Comparison of ENCODE assay signal across 21 cellular contexts in the genomic region with DNA sequence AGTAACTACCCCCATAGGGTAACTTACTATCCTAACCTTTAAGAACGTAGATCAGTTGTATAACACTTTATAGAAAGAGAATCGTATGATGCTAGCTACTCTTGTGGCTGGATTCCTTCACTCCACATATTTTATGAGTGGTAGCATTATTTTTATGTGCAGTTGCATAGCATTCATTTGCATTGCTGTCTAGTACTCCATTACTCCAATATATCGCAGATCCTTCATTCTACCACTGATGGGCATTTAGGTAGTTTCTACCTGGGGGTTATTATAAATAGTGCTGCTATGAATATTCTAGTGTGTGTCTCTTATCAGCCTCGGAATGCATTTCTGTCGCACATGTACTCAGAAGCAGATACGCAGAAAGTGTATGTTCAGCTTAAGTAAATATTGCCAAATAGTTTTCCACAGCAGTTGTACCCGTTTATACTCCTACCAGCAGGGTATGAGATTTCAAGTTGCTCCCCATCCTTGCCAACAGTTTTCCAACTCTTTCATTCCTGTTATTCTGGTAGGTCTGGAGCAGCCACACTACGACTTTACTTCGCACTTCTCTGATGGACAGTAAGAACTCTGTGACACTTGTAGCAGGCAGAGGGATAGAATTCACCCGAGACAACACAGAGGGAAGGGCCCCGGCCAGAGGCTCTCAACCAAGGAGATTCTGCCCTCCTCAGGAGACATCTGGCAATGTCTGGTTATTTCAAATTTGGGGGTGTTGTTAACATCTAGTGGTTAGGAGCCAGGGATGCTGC. TPM values are rescaled to one million over a fixed set of nuclear protein-coding genes. Genes with fewer than 3 reads are reported as not detected.
DNase-seq lines count a peak whose midpoint lies in the region; ATAC-seq, FAIRE-seq and TF ChIP-seq lines count a peak whose summit lies in the region.
"Had no signal": no experiment of that assay in that cellular context is flagged by ENCODE, and none has a peak within 500 bp of the region (broad histone marks: within the 10 kb centered on the region; RNA-seq: fewer than 3 reads in every experiment).

No MANE protein-coding gene starts in this region.

- H2BK20ac ChIP-seq in H1 (ENCODE audit: low read length): no peak overlapping the region

- TF ChIP-seq CTCF in C4-2B (conservative IDR thresholded peaks at IDR 0.05) (peak; percentile 25), Loucy (conservative IDR thresholded peaks at IDR 0.05; ENCODE audit: low read length) (peak; percentile 22; the same call in 1 of the 2 replicates), H1 (IDR thresholded peaks at IDR 0.05; ENCODE audit: control extremely low read depth in 1 of 3, insufficient read depth in 1 of 3, low read depth in 1 of 3, low read length in 3 of 3) (peak; percentile 23 to 43 (median 39)), lower lobe of right lung (IDR thresholded peaks at IDR 0.05) (no peak), PC-9 (conservative IDR thresholded peaks at IDR 0.05) (no peak)

- H3K4me3 ChIP-seq in Loucy (ENCODE audit: low read length, poor library complexity, severe bottlenecking) (no peak overlapping the region), H1 (ENCODE audit: extremely low read depth in 1 of 4, insufficient read depth in 2 of 4, low read depth in 3 of 4, low read length in 4 of 4) (no peak overlapping the region), lower lobe of right lung (no peak overlapping the region), PC-9 (no peak overlapping the region)

- peak; percentile 54 to 61 for ATAC-seq in lower lobe of right lung
- ATAC-seq in activated T-cell treated with anti-CD3 and anti-CD28 coated beads, Interleukin-2, amount 50 U/mL, for 72 hours (replicated peaks in 1 of 2): no peak
- ATAC-seq: naive thymus-derived CD4-positive, alpha-beta T cell; SK-N-SH treated with all-trans-retinoic acid at 6 μM for 48 hours; stimulated activated naive B cell treated with anti-CD40 and anti-IgM and Interleukin-4, amounts not matched to agents 10 μg/mL and 1 μg/mL and 100 μg/mL, for 72 hours had no signal

- no peak for TF ChIP-seq EP300 in H1 (IDR thresholded peaks at IDR 0.05; ENCODE audit: borderline replicate concordance in 1 of 2, low read depth in 2 of 2, low read length in 2 of 2)

- H4K20me1 ChIP-seq in Loucy (ENCODE audit: insufficient read depth, low read length, poor library complexity, severe bottlenecking) (no peaks in the 10 kb centered on the region), H1 (replicated peaks in 1 of 2; ENCODE audit: control insufficient read depth in 1 of 2, insufficient read depth in 2 of 2, low read length in 2 of 2) (peaks cover 2 to 4% of the 10 kb centered on the region in 2 experiments), PC-9 (ENCODE audit: insufficient read depth) (peaks cover 42% of the 10 kb centered on the region)

- intact Hi-C loops in lower lobe of right lung (cut with DNase I): no loop called here
- intact Hi-C loops in PC-9 (cut with micrococcal nuclease; ENCODE audit: unreplicated experiment): loop anchor here (2.0 to 5.0 kb wide), 2 partner anchors 275 to 591 kb away; no protein-coding TSS in a partner anchor

- H3K9ac ChIP-seq in Loucy (ENCODE audit: low read depth, low read length, poor library complexity, severe bottlenecking): no peak overlapping the region
- no peak overlapping the region for H3K9ac ChIP-seq in H1 (replicated peaks in 1 of 4; ENCODE audit: extremely low read depth in 1 of 4, low read depth in 3 of 4, low read length in 3 of 4)

- FAIRE-seq in H1 (lab: Jason Lieb, UNC): peak; percentile 55
- FAIRE-seq in GM19239 (lab: Jason Lieb, UNC): no peak
- FAIRE-seq: colon, endometrium had no signal

- no peak overlapping the region for H3K14ac ChIP-seq in H1 (ENCODE audit: insufficient read length)

- no peak overlapping the region for H3K4me2 ChIP-seq in Loucy (ENCODE audit: low read depth, low read length, poor library complexity, severe bottlenecking)
- no peak overlapping the region for H3K4me2 ChIP-seq in H1 (ENCODE audit: insufficient read depth in 1 of 2, low read depth in 2 of 2, low read length in 2 of 2)
- no peak overlapping the region for H3K4me2 ChIP-seq in PC-9

- H4K8ac ChIP-seq in H1 (ENCODE audit: extremely low read depth, insufficient read depth, low read length): no peak overlapping the region

- DNase-seq in H1 (ENCODE audit: low read depth in 1 of 2, low spot score in 2 of 2): peak in 1 of 2 experiments; percentile 52
- no peak for DNase-seq in lower lobe of right lung
- no peak for DNase-seq in GM19239 (ENCODE audit: insufficient read length, low spot score)
- no peak for DNase-seq in activated CD4-positive, alpha-beta T cell treated with anti-CD3 and anti-CD28 coated beads, Interleukin-2, amount 50 U/mL, for 1 hour
- no peak for DNase-seq in activated T-cell treated with anti-CD3 and anti-CD28 coated beads, Interleukin-2, amount 50 U/mL, for 72 hours
- DNase-seq in PC-9: no peak
- DNase-seq: activated CD4-positive, alpha-beta T cell treated with anti-CD3 and anti-CD28 coated beads for 4 hours; activated CD8-positive, alpha-beta memory T cell treated with anti-CD3 and anti-CD28 coated beads, Interleukin-2, amount 50 U/mL, for 4 hours; aorta; CD4-positive, CD25-positive, alpha-beta regulatory T cell; DMS53; MM.1S; naive thymus-derived CD4-positive, alpha-beta T cell; NCI-H2107; stimulated activated naive B cell treated with anti-CD40 and anti-IgM and Interleukin-4, amounts not matched to agents 10 μg/mL and 1 μg/mL and 100 μg/mL, for 72 hours had no signal

- no peak overlapping the region for H3K27ac Mint-ChIP-seq in activated T-cell treated with anti-CD3 and anti-CD28 coated beads, Interleukin-2, amount 50 U/mL, for 72 hours
- H3K27ac Mint-ChIP-seq: naive thymus-derived CD4-positive, alpha-beta T cell; stimulated activated naive B cell treated with anti-CD40 and anti-IgM and Interleukin-4, amounts not matched to agents 10 μg/mL and 1 μg/mL and 100 μg/mL, for 72 hours; type B pancreatic cell had no signal

- H3K9me3 ChIP-seq in Loucy (ENCODE audit: insufficient read depth, low read depth, low read length) (no peaks in the 10 kb centered on the region), H1 (ENCODE audit: insufficient read depth in 2 of 2, low read depth in 1 of 2, low read length in 1 of 2) (no peaks in the 10 kb centered on the region), lower lobe of right lung (no peaks in the 10 kb centered on the region), PC-9 (ENCODE audit: insufficient read depth, low read depth) (no peaks in the 10 kb centered on the region)

- peaks cover 6% of the 10 kb centered on the region for H3K4me1 Mint-ChIP-seq in activated T-cell treated with anti-CD3 and anti-CD28 coated beads, Interleukin-2, amount 50 U/mL, for 72 hours (ENCODE audit: low read depth)

- 86% methylated on average over 11 of the region's 11 CpGs; no CpG with 5 or more reads in 1 of the 2 experiments for WGBS in H1 (ENCODE audit: extremely low coverage in 1 of 2, insufficient coverage in 1 of 2, insufficient read length in 1 of 2, insufficient replicate concordance in 2 of 2, low coverage in 1 of 2, low lambda C conversion rate in 2 of 2, missing lambda C conversion rate in 1 of 2), 2 experiments

- no peak overlapping the region for H2AK5ac ChIP-seq in H1 (ENCODE audit: low read depth, low read length)

- H2BK15ac ChIP-seq in H1 (ENCODE audit: low read length): no peak overlapping the region

- no peak for TF ChIP-seq POLR2A in H1 (IDR thresholded peaks at IDR 0.05; ENCODE audit: control extremely low read depth in 1 of 2, low read depth in 2 of 2, low read length in 2 of 2)

- peak overlapping the region; percentile 47; the same call in 1 of the 2 replicates for H3K27ac ChIP-seq in C4-2B
- H3K27ac ChIP-seq in H1 (ENCODE audit: low read depth, low read length): no peak overlapping the region
- no peak overlapping the region for H3K27ac ChIP-seq in lower lobe of right lung
- H3K27ac ChIP-seq in PC-9: no peak overlapping the region

- no peaks in the 10 kb centered on the region for H3K36me3 Mint-ChIP-seq in activated T-cell treated with anti-CD3 and anti-CD28 coated beads, Interleukin-2, amount 50 U/mL, for 72 hours (ENCODE audit: insufficient read depth in 2 of 2)
- H3K36me3 Mint-ChIP-seq: CD4-positive, CD25-positive, alpha-beta regulatory T cell; naive thymus-derived CD4-positive, alpha-beta T cell; stimulated activated naive B cell treated with anti-CD40 and anti-IgM and Interleukin-4, amounts not matched to agents 10 μg/mL and 1 μg/mL and 100 μg/mL, for 72 hours; type B pancreatic cell had no signal

- no peak overlapping the region for H2BK5ac ChIP-seq in H1 (ENCODE audit: low read depth, low read length)

- H2BK12ac ChIP-seq in H1 (ENCODE audit: low read depth, low read length): no peak overlapping the region

- H3K79me2 ChIP-seq in Loucy (ENCODE audit: insufficient read depth, low read length) (no peaks in the 10 kb centered on the region), H1 (ENCODE audit: control insufficient read depth in 1 of 2, insufficient read depth in 2 of 2, low read length in 2 of 2) (no peaks in the 10 kb centered on the region), PC-9 (ENCODE audit: low read depth) (peaks cover 48% of the 10 kb centered on the region; the same call in 1 of the 2 replicates)

- H3K79me1 ChIP-seq in H1 (ENCODE audit: low read depth, low read length): peaks cover 4% of the 10 kb centered on the region

- H2AFZ ChIP-seq in Loucy (ENCODE audit: low read length) (no peak overlapping the region), H1 (ENCODE audit: low read length) (no peak overlapping the region), PC-9 (no peak overlapping the region)

- no peaks in the 10 kb centered on the region for H3K27me3 Mint-ChIP-seq in activated T-cell treated with anti-CD3 and anti-CD28 coated beads, Interleukin-2, amount 50 U/mL, for 72 hours (ENCODE audit: low read depth)
- H3K27me3 Mint-ChIP-seq: type B pancreatic cell had no signal

- no peak overlapping the region for H3K23ac ChIP-seq in H1 (ENCODE audit: insufficient read length)

- H3K56ac ChIP-seq in H1 (replicated peaks; ENCODE audit: insufficient read length, low read depth, low read length): no peak overlapping the region

- H3K9me3 Mint-ChIP-seq in activated T-cell treated with anti-CD3 and anti-CD28 coated beads, Interleukin-2, amount 50 U/mL, for 72 hours: no peaks in the 10 kb centered on the region
- H3K9me3 Mint-ChIP-seq: CD4-positive, CD25-positive, alpha-beta regulatory T cell; stimulated activated naive B cell treated with anti-CD40 and anti-IgM and Interleukin-4, amounts not matched to agents 10 μg/mL and 1 μg/mL and 100 μg/mL, for 72 hours; type B pancreatic cell had no signal

- H3K23me2 ChIP-seq in H1 (ENCODE audit: low read depth, low read length): no peaks in the 10 kb centered on the region

- no peak overlapping the region for H3K4me3 Mint-ChIP-seq in activated T-cell treated with anti-CD3 and anti-CD28 coated beads, Interleukin-2, amount 50 U/mL, for 72 hours
- H3K4me3 Mint-ChIP-seq: CD4-positive, CD25-positive, alpha-beta regulatory T cell; naive thymus-derived CD4-positive, alpha-beta T cell; stimulated activated naive B cell treated with anti-CD40 and anti-IgM and Interleukin-4, amounts not matched to agents 10 μg/mL and 1 μg/mL and 100 μg/mL, for 72 hours; type B pancreatic cell had no signal

- POLR2A ChIA-PET in H1 (lab: Charles Lee; ENCODE audit: partially characterized antibody) (interaction anchor here (0.7 kb wide), 1 partner anchor 242 kb away, joined by 3 read pairs; no protein-coding TSS in a partner anchor), PC-9 (lab: Charles Lee; ENCODE audit: unreplicated experiment) (no interaction called here)

- no peak overlapping the region for H2BK120ac ChIP-seq in H1 (replicated peaks; ENCODE audit: low read depth, low read length)

- H3K36me3 ChIP-seq in Loucy (ENCODE audit: insufficient read depth, low read length) (no peaks in the 10 kb centered on the region), H1 (ENCODE audit: control insufficient read depth in 2 of 4, insufficient read depth in 4 of 4, low read length in 3 of 4) (no peaks in the 10 kb centered on the region), lower lobe of right lung (no peaks in the 10 kb centered on the region), PC-9 (ENCODE audit: low read depth) (no peaks in the 10 kb centered on the region)

- no peak overlapping the region for H4K5ac ChIP-seq in H1 (ENCODE audit: insufficient read length, low read depth, low read length)

- peak; percentile 59 to 69; a peak in 3 of 4 replicates for TF ChIP-seq RAD21 in H1 (IDR thresholded peaks at IDR 0.05 in 1 of 2, conservative IDR thresholded peaks at IDR 0.05 in 1 of 2; ENCODE audit: low read depth in 2 of 2, low read length in 2 of 2)

- H4K91ac ChIP-seq in H1 (replicated peaks; ENCODE audit: insufficient read length, low read length): no peak overlapping the region

- H3K9me2 ChIP-seq in Loucy (replicated peaks; ENCODE audit: low read depth, low read length): no peaks in the 10 kb centered on the region
- H3K9me2 ChIP-seq in PC-9 (ENCODE audit: insufficient read depth): no peaks in the 10 kb centered on the region

- H3K18ac ChIP-seq in H1 (ENCODE audit: extremely low read depth, low read length): no peak overlapping the region

- no peak overlapping the region for H3K4ac ChIP-seq in H1 (replicated peaks; ENCODE audit: insufficient read length, low read depth, low read length)

- no TSS peak for BruUV-seq in PC-9 (replicated peaks; lab: Mats Ljungman, UMichigan)

- CTCF ChIA-PET in H1 (lab: Charles Lee; ENCODE audit: partially characterized antibody): interaction anchor here (1.1 to 5.4 kb wide), 3 partner anchors 117 to 410 kb away, joined by 3 to 79 read pairs (median 5); no protein-coding TSS in a partner anchor
- CTCF ChIA-PET in PC-9 (lab: Charles Lee): no interaction called here

- H3F3A ChIP-seq in Loucy (ENCODE audit: low read depth): no peaks in the 10 kb centered on the region
- H3F3A ChIP-seq in PC-9 (ENCODE audit: insufficient read depth, low read depth): peaks cover 6% of the 10 kb centered on the region; the same call in 1 of the 2 replicates

- H3K4me1 ChIP-seq in Loucy (ENCODE audit: insufficient read depth, low read length, poor library complexity, severe bottlenecking): peaks cover 7% of the 10 kb centered on the region
- peaks cover 2 to 11% (median 5%) of the 10 kb centered on the region in 4 experiments; a peak in 4 of 7 replicates for H3K4me1 ChIP-seq in H1 (replicated peaks in 1 of 4; ENCODE audit: control insufficient read depth in 3 of 4, insufficient read depth in 4 of 4, low read length in 3 of 4)
- peaks cover 5% of the 10 kb centered on the region for H3K4me1 ChIP-seq in lower lobe of right lung
- H3K4me1 ChIP-seq in PC-9 (replicated peaks; ENCODE audit: insufficient read depth): no peaks in the 10 kb centered on the region

- H3K27me3 ChIP-seq in Loucy (ENCODE audit: insufficient read depth, low read length, poor library complexity, severe bottlenecking) (no peaks in the 10 kb centered on the region), H1 (replicated peaks in 1 of 4; ENCODE audit: control insufficient read depth in 3 of 4, extremely low read depth in 1 of 4, insufficient read depth in 3 of 4, low read length in 3 of 4) (no peaks in the 10 kb centered on the region), lower lobe of right lung (ENCODE audit: low read depth) (no peaks in the 10 kb centered on the region), PC-9 (ENCODE audit: insufficient read depth, low read depth) (no peaks in the 10 kb centered on the region)

RNA-seq across cellular contexts. Expression of a gene that starts 9.8 kb away (rescaled TPM):
- 41.9 and 45.1 TPM in 2 replicates for total RNA-seq in H1 (2021; fragmentation: NEBNext Ultra II Directional; extraction: Animal tissue kit (Norgen Biotek cat#: 25700))
- 50.0 and 61.4 TPM in 2 replicates for polyA plus RNA-seq in H1 (2011; rRNA removed)
- polyA plus RNA-seq in H1 (2011; cell fraction: cytosol; rRNA removed): 36.8 TPM
- 47.2 TPM for polyA plus RNA-seq in H1 (2011; cell fraction: nucleus; rRNA removed)
- 25.0 to 30.9 TPM (median 26.7 TPM) in 4 replicates for polyA plus RNA-seq in H1 (2012, experiment 1 of 2)
- 28.4 TPM for polyA plus RNA-seq in H1 (2012, experiment 2 of 2)
- polyA plus RNA-seq in H1 (2013, experiment 1 of 2): 33.7 TPM
- 33.3 TPM for polyA plus RNA-seq in H1 (2013, experiment 2 of 2)
- 23.2 and 35.7 TPM in 2 replicates for polyA minus RNA-seq in H1 (2011; rRNA and poly(A)+ RNA removed)
- 23.8 TPM for polyA minus RNA-seq in H1 (2011; cell fraction: cytosol; rRNA and poly(A)+ RNA removed)
- polyA minus RNA-seq in H1 (2011; cell fraction: nucleus; rRNA and poly(A)+ RNA removed): 46.4 TPM
- total RNA-seq in lower lobe of right lung: 45.5 TPM
- 10 to 100 TPM; 22.3 to 23.7 TPM for total RNA-seq in activated T-cell treated with anti-CD3 and anti-CD28 coated beads, Interleukin-2, amount 50 U/mL, for 72 hours
- 39.1 and 42.2 TPM in 2 replicates for total RNA-seq in PC-9 (2021)

Comparison
In these comparisons a context has a peak if more than half of its experiments do, and no peak if none do; other contexts are left out.
1. CTCF ChIP-seq: peak in C4-2B (single experiment), Loucy (single experiment) and H1 (3 of 3); none in lower lobe of right lung (single experiment) and PC-9 (single experiment).
2. ATAC-seq: peak in lower lobe of right lung (2 of 2); none in activated T-cell treated with anti-CD3 and anti-CD28 coated beads, Interleukin-2, amount 50 U/mL, for 72 hours (0 of 2).